Comparison of ENCODE assay signal across 31 cellular contexts in the genomic region with DNA sequence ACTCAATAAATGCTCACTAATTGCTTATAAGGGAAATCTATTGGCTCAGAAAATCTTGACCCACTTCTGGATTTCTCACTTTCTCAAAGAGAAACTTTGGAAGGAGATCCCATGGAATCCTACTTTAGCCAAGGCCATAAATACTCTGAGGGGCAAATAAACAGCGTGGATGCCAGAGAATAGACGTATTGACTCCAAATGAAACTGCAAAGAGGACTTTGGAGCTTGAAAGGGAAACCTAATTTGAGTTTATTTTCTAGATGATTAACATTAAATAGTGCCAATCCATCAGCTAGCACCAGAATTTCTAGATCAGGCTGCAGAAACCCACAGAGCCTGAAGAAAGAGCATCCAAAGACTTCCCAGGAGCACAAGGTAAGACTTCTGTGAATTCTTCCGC. TPM values are rescaled to one million over a fixed set of nuclear protein-coding genes. Genes with fewer than 3 reads are reported as not detected.
"Had no signal": no experiment of that assay in that cellular context is flagged by ENCODE, and none has a peak within 500 bp of the region (broad histone marks: within the 10 kb centered on the region; RNA-seq: fewer than 3 reads in every experiment).

MS4A18 (plus strand) TSS at position 301 of the 400 bp plus-strand sequence.

- H3K36me3 Mint-ChIP-seq: stimulated activated effector memory CD8-positive, alpha-beta T cell treated with anti-CD3 and anti-CD28 coated beads, Interleukin-12 subunit alpha, Interleukin-12 subunit beta, amount 100 ng/mL, for 72 hours; stimulated activated memory B cell treated with anti-CD40 and anti-IgM and Interleukin-4, amounts not matched to agents 10 μg/mL and 1 μg/mL and 100 μg/mL, for 72 hours; stimulated activated naive B cell treated with anti-CD40 and anti-IgM and Interleukin-4, amounts not matched to agents 10 μg/mL and 1 μg/mL and 100 μg/mL, for 72 hours; type B pancreatic cell had no signal

- H3K4me1 Mint-ChIP-seq: stimulated activated effector memory CD8-positive, alpha-beta T cell treated with anti-CD3 and anti-CD28 coated beads, Interleukin-12 subunit alpha, Interleukin-12 subunit beta, amount 100 ng/mL, for 72 hours; stimulated activated memory B cell treated with anti-CD40 and anti-IgM and Interleukin-4, amounts not matched to agents 10 μg/mL and 1 μg/mL and 100 μg/mL, for 72 hours; stimulated activated naive B cell treated with anti-CD40 and anti-IgM and Interleukin-4, amounts not matched to agents 10 μg/mL and 1 μg/mL and 100 μg/mL, for 72 hours; stimulated activated naive CD8-positive, alpha-beta T cell treated with anti-CD3 and anti-CD28 coated beads, Interleukin-15, amount 100 ng/mL, for 72 hours had no signal

- H3K4me3 ChIP-seq: stomach, suprapubic skin, testis, thoracic aorta, thyroid gland, tibial artery, tibial nerve, transverse colon, upper lobe of left lung, upper lobe of right lung, uterus, vagina had no signal

- H3K4me1 ChIP-seq: stomach, suprapubic skin, testis, thyroid gland, tibial artery, tibial nerve, upper lobe of left lung, upper lobe of right lung, uterus, vagina had no signal

- H3K27ac ChIP-seq: stomach, suprapubic skin, testis, thoracic aorta, thyroid gland, tibial artery, tibial nerve, transverse colon, upper lobe of left lung, upper lobe of right lung, uterus, vagina had no signal

- H3K9me3 ChIP-seq: stomach, suprapubic skin, testis, thoracic aorta, thyroid gland, tibial nerve, transverse colon, upper lobe of left lung, upper lobe of right lung, uterus, vagina had no signal

- H3K9me3 Mint-ChIP-seq: stimulated activated effector memory CD8-positive, alpha-beta T cell treated with anti-CD3 and anti-CD28 coated beads, Interleukin-12 subunit alpha, Interleukin-12 subunit beta, amount 100 ng/mL, for 72 hours; stimulated activated memory B cell treated with anti-CD40 and anti-IgM and Interleukin-4, amounts not matched to agents 10 μg/mL and 1 μg/mL and 100 μg/mL, for 72 hours; stimulated activated naive CD8-positive, alpha-beta T cell treated with anti-CD3 and anti-CD28 coated beads, Interleukin-15, amount 100 ng/mL, for 72 hours; stimulated activated naive CD8-positive, alpha-beta T cell treated with anti-CD3 and anti-CD28 coated beads, Interleukin-15, Interleukin-2, amounts not matched to agents 100 ng/mL and 50 ng/mL, for 24 hours; type B pancreatic cell had no signal

- H3K27me3 ChIP-seq: stomach, testis, thyroid gland, tibial artery, tibial nerve, upper lobe of left lung, upper lobe of right lung, uterus, vagina had no signal

- H3K4me3 Mint-ChIP-seq: stimulated activated effector memory CD8-positive, alpha-beta T cell treated with anti-CD3 and anti-CD28 coated beads, Interleukin-12 subunit alpha, Interleukin-12 subunit beta, amount 100 ng/mL, for 72 hours; stimulated activated memory B cell treated with anti-CD40 and anti-IgM and Interleukin-4, amounts not matched to agents 10 μg/mL and 1 μg/mL and 100 μg/mL, for 72 hours; stimulated activated naive B cell treated with anti-CD40 and anti-IgM and Interleukin-4, amounts not matched to agents 10 μg/mL and 1 μg/mL and 100 μg/mL, for 72 hours; stimulated activated naive CD8-positive, alpha-beta T cell treated with anti-CD3 and anti-CD28 coated beads, Interleukin-15, amount 100 ng/mL, for 72 hours; stimulated activated naive CD8-positive, alpha-beta T cell treated with anti-CD3 and anti-CD28 coated beads, Interleukin-15, Interleukin-2, amounts not matched to agents 100 ng/mL and 50 ng/mL, for 24 hours; type B pancreatic cell had no signal

- H3K36me3 ChIP-seq: stomach, suprapubic skin, thoracic aorta, thyroid gland, tibial artery, tibial nerve, transverse colon, upper lobe of left lung, upper lobe of right lung, uterus, vagina had no signal

- H3K27ac Mint-ChIP-seq: stimulated activated effector memory CD8-positive, alpha-beta T cell treated with anti-CD3 and anti-CD28 coated beads, Interleukin-12 subunit alpha, Interleukin-12 subunit beta, amount 100 ng/mL, for 72 hours; stimulated activated memory B cell treated with anti-CD40 and anti-IgM and Interleukin-4, amounts not matched to agents 10 μg/mL and 1 μg/mL and 100 μg/mL, for 72 hours; stimulated activated naive B cell treated with anti-CD40 and anti-IgM and Interleukin-4, amounts not matched to agents 10 μg/mL and 1 μg/mL and 100 μg/mL, for 72 hours; stimulated activated naive CD8-positive, alpha-beta T cell treated with anti-CD3 and anti-CD28 coated beads, Interleukin-15, amount 100 ng/mL, for 72 hours; stimulated activated naive CD8-positive, alpha-beta T cell treated with anti-CD3 and anti-CD28 coated beads, Interleukin-15, Interleukin-2, amounts not matched to agents 100 ng/mL and 50 ng/mL, for 24 hours; type B pancreatic cell had no signal

- DNase-seq: stimulated activated CD4-positive, alpha-beta T cell treated with anti-CD3 and anti-CD28 coated beads, Interleukin-2, amount 100 ng/mL, for 48 hours; stimulated activated CD4-positive, alpha-beta T cell treated with anti-CD3 and anti-CD28 coated beads, Interleukin-4, amount 100 ng/mL, for 1 hour; stimulated activated CD4-positive, alpha-beta T cell treated with anti-CD3 and anti-CD28 coated beads, Interleukin-4, amount 100 ng/mL, for 24 hours; stimulated activated CD4-positive, alpha-beta T cell treated with anti-CD3 and anti-CD28 coated beads, Interleukin-4, amount 100 ng/mL, for 4 hours; stimulated activated CD8-positive, alpha-beta memory T cell treated with anti-CD3 and anti-CD28 coated beads, Interleukin-4, amount 100 ng/mL, for 48 hours; stimulated activated naive B cell treated with anti-CD40 and anti-IgM and Interleukin-4, amounts not matched to agents 10 μg/mL and 1 μg/mL and 100 μg/mL, for 72 hours; stimulated activated naive CD4-positive, alpha-beta T cell; stimulated activated naive CD4-positive, alpha-beta T cell treated with Interleukin-2 at 50 U/mL for 16 hours; stimulated activated naive CD8-positive, alpha-beta T cell treated with anti-CD3 and anti-CD28 coated beads, Interleukin-15, amount 100 ng/mL, for 72 hours; stimulated activated naive CD8-positive, alpha-beta T cell treated with anti-CD3 and anti-CD28 coated beads, Interleukin-15, Interleukin-2, amounts not matched to agents 100 U/mL and 50 U/mL, for 24 hours; stomach; substantia nigra; testis; thyroid gland; tibial artery; transverse colon; upper lobe of left lung; upper lobe of right lung; uterus had no signal

- ATAC-seq: stimulated activated effector memory CD8-positive, alpha-beta T cell treated with anti-CD3 and anti-CD28 coated beads, Interleukin-12 subunit alpha, Interleukin-12 subunit beta, amount 100 ng/mL, for 72 hours; stimulated activated memory B cell treated with anti-CD40 and anti-IgM and Interleukin-4, amounts not matched to agents 10 μg/mL and 1 μg/mL and 100 μg/mL, for 72 hours; stimulated activated naive B cell treated with anti-CD40 and anti-IgM and Interleukin-4, amounts not matched to agents 10 μg/mL and 1 μg/mL and 100 μg/mL, for 72 hours; stimulated activated naive CD8-positive, alpha-beta T cell treated with anti-CD3 and anti-CD28 coated beads, Interleukin-15, amount 100 ng/mL, for 72 hours; stimulated activated naive CD8-positive, alpha-beta T cell treated with anti-CD3 and anti-CD28 coated beads, Interleukin-15, Interleukin-2, amounts not matched to agents 100 U/mL and 50 U/mL, for 24 hours; upper lobe of right lung had no signal

RNA-seq across cellular contexts. Expression of gene MS4A18, which starts in this region (rescaled TPM):
- total RNA-seq: stomach, subcutaneous adipose tissue, suprapubic skin, temporal lobe, thoracic aorta, thyroid gland, tibial nerve, transverse colon, upper lobe of left lung, upper lobe of right lung, ureter, urinary bladder, uterus, vagina had no signal
- polyA plus RNA-seq: urinary bladder had no signal
